ENCODE assay signal across 8 cellular contexts in genomic region chr2:169585673-169586072, GRCh38. TPM values are rescaled to one million over a fixed set of nuclear protein-coding genes. Genes with fewer than 3 reads are reported as not detected.
DNase-seq lines count a peak whose midpoint lies in the region; ATAC-seq and TF ChIP-seq lines count a peak whose summit lies in the region.

No MANE protein-coding gene starts in this region.

- peaks cover 57% of the 10 kb centered on the region for H3K79me2 ChIP-seq in fibroblast of lung (ENCODE audit: control insufficient read depth, insufficient read depth, low read length)

- peak overlapping the region; percentile 98 for H3K4me3 ChIP-seq in GM08714 (ENCODE audit: low read length)
- peak overlapping the region; percentile 78 for H3K4me3 ChIP-seq in RWPE2 (ENCODE audit: severe bottlenecking)
- peak overlapping the region; percentile 34 to 98 (median 68) for H3K4me3 ChIP-seq in fibroblast of lung (replicated peaks in 1 of 4; ENCODE audit: control extremely low read depth in 1 of 4, insufficient read depth in 1 of 4, low read depth in 3 of 4, low read length in 4 of 4)
- peak overlapping the region; percentile 94 for H3K4me3 ChIP-seq in psoas muscle

- H3K27me3 ChIP-seq in RWPE2 (ENCODE audit: insufficient read depth, poor library complexity, severe bottlenecking) (no peaks in the 10 kb centered on the region), fibroblast of lung (ENCODE audit: control insufficient read depth, insufficient read depth, low read length) (no peaks in the 10 kb centered on the region), psoas muscle (ENCODE audit: insufficient read depth in 3 of 3, low read length in 2 of 3) (no peaks in the 10 kb centered on the region)

- H3K9ac ChIP-seq in fibroblast of lung (ENCODE audit: insufficient read depth, low read length): peak overlapping the region; percentile 40

- TF ChIP-seq CTCF in RWPE2 (IDR thresholded peaks at IDR 0.05; ENCODE audit: poor library complexity, severe bottlenecking) (no peak), fibroblast of lung (conservative IDR thresholded peaks at IDR 0.05 in 1 of 2, IDR thresholded peaks at IDR 0.05 in 1 of 2; ENCODE audit: low read depth in 1 of 2, low read length in 2 of 2) (no peak), psoas muscle (IDR thresholded peaks at IDR 0.05) (no peak), omental fat pad (IDR thresholded peaks at IDR 0.05) (no peak)

- H3K36me3 ChIP-seq in RWPE2 (ENCODE audit: low read depth) (peaks cover 5% of the 10 kb centered on the region; the same call in 1 of the 2 replicates), fibroblast of lung (ENCODE audit: control insufficient read depth, insufficient read depth, low read length) (no peaks in the 10 kb centered on the region), psoas muscle (ENCODE audit: insufficient read depth in 1 of 2, low read depth in 1 of 2) (peaks cover 0 to 3% of the 10 kb centered on the region in 2 donors)

- DNase-seq in RWPE2 (ENCODE audit: low spot score) (no peak), fibroblast of lung (ENCODE audit: low read depth in 2 of 2) (peak in 1 of 2 donors; percentile 4), psoas muscle (no peak), omental fat pad (ENCODE audit: low spot score) (no peak), NAMALWA (ENCODE audit: low spot score) (no peak), activated gamma-delta T cell (lab: John Stamatoyannopoulos, UW) (no peak)

- H4K20me1 ChIP-seq in fibroblast of lung (ENCODE audit: control insufficient read depth, extremely low read depth, insufficient read depth, low read length): no peaks in the 10 kb centered on the region

- peak overlapping the region; percentile 83 for H3K27ac ChIP-seq in RWPE2 (ENCODE audit: poor library complexity, severe bottlenecking)
- peak overlapping the region; percentile 93 for H3K27ac ChIP-seq in fibroblast of lung (ENCODE audit: insufficient read depth, low read length)
- H3K27ac ChIP-seq in psoas muscle: peak overlapping the region; percentile 97

- ATAC-seq in RWPE2 (ENCODE audit: low read depth): no peak
- ATAC-seq in psoas muscle: no peak
- no peak for ATAC-seq in omental fat pad (ENCODE audit: low FRiP score)
- no peak for ATAC-seq in HG02642 (IDR thresholded peaks at IDR 0.05; ENCODE audit: poor library complexity, unreplicated experiment)

- H3K9me3 ChIP-seq in RWPE2 (ENCODE audit: severe bottlenecking) (no peaks in the 10 kb centered on the region), fibroblast of lung (ENCODE audit: control insufficient read depth, insufficient read depth, low read depth, low read length) (no peaks in the 10 kb centered on the region), psoas muscle (no peaks in the 10 kb centered on the region)

- intact Hi-C loops in psoas muscle (cut with DNase I): loop anchor here in 1 of 2 donors (10.0 kb wide), 1 partner anchor 109 kb away; the partner anchor contains the start of genes CFAP210 and PHOSPHO2

- H3K4me2 ChIP-seq in fibroblast of lung (ENCODE audit: extremely low read depth, insufficient read depth, low read length): peak overlapping the region; percentile 55

- 12 to 14% (median 13%) methylated on average over 7 of the region's 7 CpGs for WGBS in psoas muscle, 3 donors

- H3K4me1 ChIP-seq in RWPE2 (ENCODE audit: insufficient read depth, poor library complexity, severe bottlenecking): peaks cover 7% of the 10 kb centered on the region
- H3K4me1 ChIP-seq in fibroblast of lung (ENCODE audit: control insufficient read depth, extremely low read depth, insufficient read depth, low read length): no peaks in the 10 kb centered on the region
- peaks cover 30% of the 10 kb centered on the region for H3K4me1 ChIP-seq in psoas muscle

- H2AFZ ChIP-seq in fibroblast of lung (ENCODE audit: low read length): no peak overlapping the region

RNA-seq across cellular contexts. Expression of gene PPIG, which starts 1.5 kb away (rescaled TPM):
- total RNA-seq in fibroblast of lung: 28.8 and 31.7 TPM in 2 replicates
- 42.1 and 45.5 TPM in 2 replicates for polyA plus RNA-seq in fibroblast of lung
- polyA plus RNA-seq in fibroblast of lung (2012): 39.7 and 41.0 TPM in 2 replicates
- 0.04 and 1.8 TPM in 2 replicates for polyA minus RNA-seq in fibroblast of lung (ENCODE audit: low replicate concordance)
- total RNA-seq in psoas muscle: 10 to 100 TPM; 36.8 to 49.6 (median 43.6) TPM
- polyA plus RNA-seq in psoas muscle: 10 to 100 TPM; 18.9 to 52.5 (median 23.8) TPM
- 10 to 100 TPM; 30.2 to 32.5 (median 30.7) TPM for total RNA-seq in omental fat pad

RNA-seq across cellular contexts. Expression of gene FASTKD1, which starts 12.0 kb away (rescaled TPM):
- total RNA-seq in fibroblast of lung: 14.1 and 19.3 TPM in 2 replicates
- 11.5 and 11.8 TPM in 2 replicates for polyA plus RNA-seq in fibroblast of lung
- polyA plus RNA-seq in fibroblast of lung (2012): 8.8 and 11.1 TPM in 2 replicates
- 0.96 and 1.8 TPM in 2 replicates for polyA minus RNA-seq in fibroblast of lung (ENCODE audit: low replicate concordance)
- total RNA-seq in psoas muscle: 10 to 100 TPM; 12.9 to 35.2 (median 22.5) TPM
- polyA plus RNA-seq in psoas muscle: 10 to 100 TPM; 16.2 to 53.1 (median 40.3) TPM
- 10 to 100 TPM; 11.7 to 23.1 (median 16.9) TPM for total RNA-seq in omental fat pad
